22 cellular contexts compared by ENCODE assay signal in the genomic region with DNA sequence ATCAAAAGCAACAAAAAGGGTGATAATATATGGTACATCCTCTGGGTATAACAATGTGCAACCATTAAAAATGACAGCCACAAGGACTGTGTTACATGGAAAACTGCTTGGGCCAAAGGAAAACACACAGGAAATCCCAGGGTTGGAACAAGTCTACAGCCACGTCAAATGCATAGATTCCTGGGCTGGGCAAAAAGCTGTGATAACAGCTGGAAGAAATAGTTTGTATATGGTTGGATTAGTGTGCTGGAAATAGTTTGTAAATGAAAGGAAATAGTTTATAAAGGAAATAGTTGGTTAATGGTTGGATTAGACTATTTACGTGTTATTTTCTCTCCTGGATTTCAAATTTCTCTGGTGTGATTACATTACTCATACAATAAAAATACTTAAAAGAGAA. TPM values are rescaled to one million over a fixed set of nuclear protein-coding genes. Genes with fewer than 3 reads are reported as not detected.
"Had no signal": no experiment of that assay in that cellular context is flagged by ENCODE, and none has a peak within 500 bp of the region (broad histone marks: within the 10 kb centered on the region; RNA-seq: fewer than 3 reads in every experiment).

No MANE protein-coding gene starts in this region.

- H3K9ac ChIP-seq: parathyroid adenoma had no signal

- H3K27ac ChIP-seq: cardiac muscle cell, dorsolateral prefrontal cortex, gastroesophageal sphincter, heart left ventricle, left ventricle myocardium inferior, neutrophil, parathyroid adenoma, sigmoid colon, thyroid gland, WERI-Rb-1 had no signal

- H3K27me3 ChIP-seq: sigmoid colon, thyroid gland had no signal

- H2AFZ ChIP-seq: parathyroid adenoma had no signal

- DNase-seq: activated CD4-positive, alpha-beta T cell treated with anti-CD3 and anti-CD28 coated beads for 1 hour; activated gamma-delta T cell treated with Interleukin-2 at 50 U/mL for 16 hours; dorsolateral prefrontal cortex; erythroblast; heart left ventricle; left ventricle myocardium inferior; mesendoderm; natural killer cell; sigmoid colon; stimulated activated naive CD4-positive, alpha-beta T cell treated with Interleukin-2 at 50 U/mL for 16 hours; thyroid gland; WERI-Rb-1 had no signal

- H3K9me3 Mint-ChIP-seq: activated naive CD4-positive, alpha-beta T cell treated with anti-CD3 and anti-CD28 coated beads, Interleukin-2, amount 50 U/mL, for 72 hours; natural killer cell; T-helper 1 cell treated with Interleukin-12 subunit alpha and Interleukin-12 subunit beta and Interleukin-4 antibody, amounts not matched to agents 30 μg/mL and 1 μg/mL, for 36 hours had no signal

- H3K36me3 ChIP-seq: cardiac muscle cell, gastroesophageal sphincter, heart left ventricle, left ventricle myocardium inferior, neutrophil, sigmoid colon, thyroid gland, WERI-Rb-1 had no signal

- H3K27ac Mint-ChIP-seq: activated naive CD4-positive, alpha-beta T cell treated with anti-CD3 and anti-CD28 coated beads, Interleukin-2, amount 50 U/mL, for 72 hours; natural killer cell; T-helper 1 cell treated with Interleukin-12 subunit alpha and Interleukin-12 subunit beta and Interleukin-4 antibody, amounts not matched to agents 30 μg/mL and 1 μg/mL, for 36 hours had no signal

- H3K4me1 ChIP-seq: gastroesophageal sphincter, heart left ventricle, left ventricle myocardium inferior, parathyroid adenoma, sigmoid colon, thyroid gland had no signal

- H3K4me3 Mint-ChIP-seq: natural killer cell; T-helper 1 cell treated with Interleukin-12 subunit alpha and Interleukin-12 subunit beta and Interleukin-4 antibody, amounts not matched to agents 30 μg/mL and 1 μg/mL, for 36 hours had no signal

- H3K4me1 Mint-ChIP-seq: natural killer cell had no signal

- H3K9me3 ChIP-seq: gastroesophageal sphincter, heart left ventricle, left ventricle myocardium inferior, neutrophil, sigmoid colon, thyroid gland had no signal

- H3K4me3 ChIP-seq: cardiac muscle cell, dorsolateral prefrontal cortex, gastroesophageal sphincter, heart left ventricle, left ventricle myocardium inferior, sigmoid colon, thyroid gland had no signal

- H3K79me2 ChIP-seq: parathyroid adenoma had no signal

- H3K36me3 Mint-ChIP-seq: activated naive CD4-positive, alpha-beta T cell treated with anti-CD3 and anti-CD28 coated beads, Interleukin-2, amount 50 U/mL, for 72 hours; natural killer cell had no signal

RNA-seq across cellular contexts. Expression of gene HSD17B2, which starts 2.6 kb away (rescaled TPM):
- total RNA-seq: activated CD8-positive, alpha-beta memory T cell treated with anti-CD3 and anti-CD28 coated beads for 36 hours; activated naive CD4-positive, alpha-beta T cell treated with anti-CD3 and anti-CD28 coated beads, Interleukin-2, amount 50 U/mL, for 72 hours; cardiac muscle cell; chondrocyte; heart left ventricle; kidney epithelial cell; left ventricle myocardium inferior; natural killer cell; sigmoid colon; subcutaneous adipose tissue; thyroid gland had no signal
- polyA plus RNA-seq: cardiac muscle cell had no signal

RNA-seq across cellular contexts. Expression of gene SDR42E1, which starts 26.4 kb away (rescaled TPM):
- total RNA-seq: chondrocyte had no signal
- polyA plus RNA-seq: cardiac muscle cell had no signal
